8 cellular contexts compared by ENCODE assay signal in the genomic region with DNA sequence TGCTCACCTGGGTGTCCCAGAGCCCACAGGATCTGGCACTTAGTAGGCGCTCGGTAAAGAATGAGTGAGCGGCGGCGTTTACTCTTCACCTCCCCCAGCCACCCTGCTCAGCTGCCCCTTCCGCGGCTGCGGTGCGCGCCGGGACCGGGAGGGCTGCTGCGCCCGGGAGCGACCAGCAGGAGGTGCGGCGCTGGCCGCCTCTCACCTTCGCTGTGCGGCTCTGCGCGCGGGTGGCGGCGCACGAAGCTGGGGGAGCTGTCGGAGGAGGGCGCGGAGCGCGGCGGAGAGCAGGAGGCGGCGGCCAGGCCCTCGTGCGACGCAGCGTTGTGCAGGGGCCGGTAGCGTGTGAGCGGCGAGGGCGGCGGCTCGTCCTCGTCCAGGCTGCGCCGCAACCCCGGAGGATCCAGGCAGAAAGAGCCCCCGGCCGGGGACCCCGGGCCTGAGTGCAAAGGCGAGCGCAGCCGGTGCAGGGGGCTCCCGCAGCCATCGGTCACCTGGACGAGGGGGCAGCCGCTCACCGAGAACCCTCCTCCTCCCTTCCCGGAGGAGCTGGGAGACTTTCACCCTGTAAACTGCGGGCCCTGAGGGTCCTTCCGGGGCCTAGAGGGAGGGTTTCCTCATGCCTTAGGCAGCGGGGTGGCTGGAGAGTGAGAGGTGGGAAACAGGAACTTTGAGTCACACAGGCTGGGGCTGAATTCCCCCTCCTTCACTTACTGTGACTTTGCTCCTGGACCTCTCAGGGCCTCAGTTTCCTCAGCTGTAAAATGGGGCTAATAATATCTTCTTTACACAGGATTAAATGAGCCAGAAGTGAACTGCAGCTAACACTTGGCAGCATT. TPM values are rescaled to one million over a fixed set of nuclear protein-coding genes. Genes with fewer than 3 reads are reported as not detected.
DNase-seq lines count a peak whose midpoint lies in the region; ATAC-seq, FAIRE-seq and TF ChIP-seq lines count a peak whose summit lies in the region.

No MANE protein-coding gene starts in this region.

- ATAC-seq in GM18868 (IDR thresholded peaks at IDR 0.05; ENCODE audit: unreplicated experiment), result peak; percentile 45
- no peak for ATAC-seq in GM21576 (IDR thresholded peaks at IDR 0.05; ENCODE audit: unreplicated experiment)

- no peak for FAIRE-seq in HTR-8/SVneo (lab: Jason Lieb, UNC)

- intact Hi-C loops in OCI-LY7 (cut with micrococcal nuclease; ENCODE audit: unreplicated experiment), result no loop called here
- intact Hi-C loops in cardiac septum (cut with DNase I), result loop anchor here (5.0 kb wide), 1 partner anchor 45 kb away; no protein-coding TSS in a partner anchor

- no peaks in the 10 kb centered on the region for H3K9me2 ChIP-seq in OCI-LY7 (ENCODE audit: insufficient read depth, low read length)

- H3K4me1 ChIP-seq in OCI-LY7 (ENCODE audit: insufficient read depth, low read length, poor library complexity, severe bottlenecking), result no peaks in the 10 kb centered on the region

- peak; percentile 38 for DNase-seq in OCI-LY7 (ENCODE audit: low spot score)
- DNase-seq in activated naive CD4-positive, alpha-beta T cell treated with Interleukin-2 at 50 U/mL for 16 hours, result peak; percentile 71
- DNase-seq in cardiac septum (ENCODE audit: low spot score), result peak; percentile 69
- DNase-seq in skeletal muscle cell (ENCODE audit: low read depth), result no peak
- DNase-seq in HTR-8/SVneo (ENCODE audit: insufficient read length, low spot score), result no peak
- DNase-seq in NCI-H2196 (lab: John Stamatoyannopoulos, UW; ENCODE audit: unreplicated experiment), result no peak

- H3K27ac ChIP-seq in OCI-LY7 (ENCODE audit: low read depth, low read length, poor library complexity, severe bottlenecking), result no peak overlapping the region

- BruUV-seq in OCI-LY7 (replicated peaks; lab: Mats Ljungman, UMichigan), result no TSS peak

- H3K36me3 ChIP-seq in OCI-LY7 (ENCODE audit: insufficient read depth, low read length), result no peaks in the 10 kb centered on the region

- TF ChIP-seq CTCF in OCI-LY7 (conservative IDR thresholded peaks at IDR 0.05; ENCODE audit: low read length), result peak; percentile 57

- 0 out of 2 replicates have a peak overlapping the region, but pooled peaks have one; percentile 3 for H3K4me2 ChIP-seq in OCI-LY7 (ENCODE audit: low read length)

- H3K79me2 ChIP-seq in OCI-LY7 (ENCODE audit: insufficient read depth, low read depth, low read length), result no peaks in the 10 kb centered on the region

- POLR2A ChIA-PET in OCI-LY7 (lab: Charles Lee), result no interaction called here

- H3K9me3 ChIP-seq in OCI-LY7 (ENCODE audit: low read length), result no peaks in the 10 kb centered on the region

- CTCF ChIA-PET in OCI-LY7 (lab: Charles Lee; ENCODE audit: unreplicated experiment), result no interaction called here

- no peaks in the 10 kb centered on the region for H4K20me1 ChIP-seq in OCI-LY7 (ENCODE audit: insufficient read depth, low read length)

- no peak overlapping the region for H2AFZ ChIP-seq in OCI-LY7 (ENCODE audit: low read length)

- H3K4me3 ChIP-seq in OCI-LY7 (ENCODE audit: low read depth, low read length, poor library complexity, severe bottlenecking), result no peak overlapping the region
- H3K4me3 ChIP-seq in skeletal muscle cell (ENCODE audit: low read depth, low read length), result peak overlapping the region; percentile 23

RNA-seq across cellular contexts. Expression of a gene that starts 12.5 kb away (rescaled TPM):
- not detected in 2 replicates for total RNA-seq in OCI-LY7 (2014; rRNA removed; shearing (Covaris generic))
- total RNA-seq in OCI-LY7 (2022), result 0.13 and 0.59 TPM in 2 replicates
- total RNA-seq in cardiac septum, result 4.4 TPM

RNA-seq across cellular contexts. Expression of a gene that starts 22.3 kb away (rescaled TPM):
- 10.4 and 21.8 TPM in 2 replicates for total RNA-seq in OCI-LY7 (2014; rRNA removed; shearing (Covaris generic))
- total RNA-seq in OCI-LY7 (2022) (27.7 and 30.1 TPM in 2 replicates), cardiac septum (131 TPM)

RNA-seq across cellular contexts. Expression of a gene that starts 33.1 kb away (rescaled TPM):
- 45.3 and 73.2 TPM in 2 replicates for total RNA-seq in OCI-LY7 (2014; rRNA removed; shearing (Covaris generic))
- total RNA-seq in OCI-LY7 (2022) (73.9 and 87.0 TPM in 2 replicates), cardiac septum (46.1 TPM)

RNA-seq across cellular contexts. Expression of a gene that starts 48.4 kb away (rescaled TPM):
- total RNA-seq in OCI-LY7 (2014; rRNA removed; shearing (Covaris generic)), result 0.57 TPM in 1 of 2 replicates, not detected in the other
- 1.1 TPM in 1 of 2 replicates, not detected in the other for total RNA-seq in OCI-LY7 (2022)
- total RNA-seq in cardiac septum, result 159 TPM

Comparison
In these comparisons a context has a peak if more than half of its experiments do, and no peak if none do; other contexts are left out.
1. DNase-seq: peak in OCI-LY7 (single experiment), activated naive CD4-positive, alpha-beta T cell treated with Interleukin-2 at 50 U/mL for 16 hours (single experiment) and cardiac septum (single experiment); none in skeletal muscle cell (single experiment), HTR-8/SVneo (single experiment) and NCI-H2196 (single experiment).